Comparison of ENCODE assay signal across 15 cellular contexts in the genomic region with DNA sequence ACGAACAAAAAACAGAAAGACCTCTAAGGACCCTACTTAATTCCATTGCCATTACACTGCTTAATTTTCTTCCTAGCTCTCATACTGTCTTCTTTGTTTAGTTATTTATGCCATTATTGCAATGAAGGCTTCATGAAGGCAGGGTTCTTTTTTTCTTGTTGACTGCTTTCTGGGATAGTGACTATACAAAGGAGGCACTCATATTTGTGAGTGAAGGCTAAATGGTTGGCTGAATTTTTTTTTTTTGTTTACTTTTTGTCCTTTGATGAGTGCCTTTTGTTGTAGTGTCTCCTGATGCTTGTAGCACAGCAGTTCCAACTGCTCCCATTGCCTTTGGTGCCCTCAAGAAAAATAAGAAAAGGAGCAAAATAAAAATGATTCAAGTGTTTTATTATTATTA.
"Had no signal": no experiment of that assay in that cellular context is flagged by ENCODE, and none has a peak within 500 bp of the region (broad histone marks: within the 10 kb centered on the region; RNA-seq: fewer than 3 reads in every experiment).

No MANE protein-coding gene starts in this region.

- H3K27me3 ChIP-seq: brain microvascular endothelial cell, right atrium auricular region, tibial artery had no signal

- H3K27ac ChIP-seq: brain microvascular endothelial cell, right atrium auricular region, tibial artery had no signal

- H3K36me3 Mint-ChIP-seq: activated CD4-positive, alpha-beta memory T cell treated with anti-CD3 and anti-CD28 coated beads for 36 hours; activated naive CD8-positive, alpha-beta T cell; naive B cell had no signal

- H3K4me1 Mint-ChIP-seq: immature natural killer cell had no signal

- H3K27ac Mint-ChIP-seq: activated CD4-positive, alpha-beta memory T cell treated with anti-CD3 and anti-CD28 coated beads for 36 hours; activated naive CD8-positive, alpha-beta T cell; immature natural killer cell had no signal

- H3K4me3 ChIP-seq: lung, right atrium auricular region, tibial artery had no signal

- ATAC-seq: activated T-cell treated with anti-CD3 and anti-CD28 coated beads, Interleukin-2, amount 50 U/mL, for 4 hours; left colon had no signal

- DNase-seq: activated CD4-positive, alpha-beta memory T cell treated with anti-CD3 and anti-CD28 coated beads for 36 hours; activated CD4-positive, CD25-positive, alpha-beta regulatory T cell treated with anti-CD3 and anti-CD28 coated beads, Interleukin-2, amount 50 U/mL, for 72 hours; activated effector memory CD4-positive, alpha-beta T cell treated with anti-CD3 and anti-CD28 coated beads, Interleukin-2, amount 50 U/mL, for 16 hours; activated T-cell treated with anti-CD3 and anti-CD28 coated beads, Interleukin-2, amount 50 U/mL, for 4 hours; amygdala; brain microvascular endothelial cell; endodermal cell; immature natural killer cell; left colon; naive B cell; small intestine; tibial artery had no signal

- H3K27me3 Mint-ChIP-seq: activated CD4-positive, alpha-beta memory T cell treated with anti-CD3 and anti-CD28 coated beads for 36 hours; naive B cell had no signal

- H3K4me3 Mint-ChIP-seq: activated CD4-positive, alpha-beta memory T cell treated with anti-CD3 and anti-CD28 coated beads for 36 hours; activated naive CD8-positive, alpha-beta T cell; activated T-cell treated with anti-CD3 and anti-CD28 coated beads, Interleukin-2, amount 50 U/mL, for 4 hours; endodermal cell; immature natural killer cell; naive B cell had no signal

- H3K9me3 Mint-ChIP-seq: activated CD4-positive, alpha-beta memory T cell treated with anti-CD3 and anti-CD28 coated beads for 36 hours; activated T-cell treated with anti-CD3 and anti-CD28 coated beads, Interleukin-2, amount 50 U/mL, for 4 hours; immature natural killer cell; naive B cell had no signal

- H3K36me3 ChIP-seq: right atrium auricular region, tibial artery had no signal

- FAIRE-seq: small intestine had no signal

- H3K9me3 ChIP-seq: right atrium auricular region, tibial artery had no signal
